Comparison of ENCODE assay signal across 8 cellular contexts in genomic region chr6:12009904-12010634, GRCh38. TPM values are rescaled to one million over a fixed set of nuclear protein-coding genes. Genes with fewer than 3 reads are reported as not detected.
A peak's percentile ranks its signal among the peaks of the same experiment; 100 is the strongest.
DNase-seq lines count a peak whose midpoint lies in the region; ATAC-seq, FAIRE-seq and TF ChIP-seq lines count a peak whose summit lies in the region.

No MANE protein-coding gene starts in this region.

- peaks cover 33% of the 10 kb centered on the region for H3K4me1 ChIP-seq in Karpas-422 (ENCODE audit: low read length)
- peaks cover 37% of the 10 kb centered on the region for H3K4me1 ChIP-seq in upper lobe of right lung

- H3K27me3 ChIP-seq in Karpas-422 (ENCODE audit: low read length) (no peaks in the 10 kb centered on the region), bronchial epithelial cell (ENCODE audit: control insufficient read depth, insufficient read depth, low read length) (no peaks in the 10 kb centered on the region), upper lobe of right lung (no peaks in the 10 kb centered on the region)

- peaks cover 25% of the 10 kb centered on the region for H3K79me2 ChIP-seq in Karpas-422 (ENCODE audit: low read length)

- DNase-seq in DMS53 (lab: John Stamatoyannopoulos, UW) (peak; percentile 55), Karpas-422 (no peak), bronchial epithelial cell (ENCODE audit: low read depth) (peak; percentile 44), lung microvascular endothelial cell (ENCODE audit: low read depth in 2 of 2) (peak; percentile 69 to 82), upper lobe of right lung (no peak), HPDE6-E6E7 (ENCODE audit: extremely low spot score) (no peak), cortex of kidney (lab: John Stamatoyannopoulos, UW) (no peak), NCI-H2196 (lab: John Stamatoyannopoulos, UW; ENCODE audit: unreplicated experiment) (no peak)

- H2AFZ ChIP-seq in Karpas-422 (ENCODE audit: low read length), result peak overlapping the region; percentile 58; the same call in 1 of the 2 replicates

- FAIRE-seq in bronchial epithelial cell (lab: Jason Lieb, UNC), result no peak

- intact Hi-C loops in upper lobe of right lung (cut with DNase I), result no loop called here

- no peak for ATAC-seq in upper lobe of right lung

- H3K27ac ChIP-seq in Karpas-422 (ENCODE audit: low read length) (peak overlapping the region; percentile 60; the same call in 1 of the 2 replicates), upper lobe of right lung (peak overlapping the region; percentile 95)

- H3K9ac ChIP-seq in Karpas-422 (ENCODE audit: low read length), result peak overlapping the region; percentile 84

- H3K36me3 ChIP-seq in Karpas-422 (ENCODE audit: insufficient read depth, low read length), result peaks cover 10% of the 10 kb centered on the region
- H3K36me3 ChIP-seq in bronchial epithelial cell (ENCODE audit: control insufficient read depth, insufficient read depth, low read length), result no peaks in the 10 kb centered on the region
- H3K36me3 ChIP-seq in upper lobe of right lung, result no peaks in the 10 kb centered on the region

- H3K4me3 ChIP-seq in Karpas-422 (ENCODE audit: low read length) (peak overlapping the region; percentile 87), bronchial epithelial cell (ENCODE audit: low read depth, low read length) (peak overlapping the region; percentile 86), upper lobe of right lung (peak overlapping the region; percentile 75)

- H3K9me3 ChIP-seq in Karpas-422 (ENCODE audit: low read length) (no peaks in the 10 kb centered on the region), upper lobe of right lung (no peaks in the 10 kb centered on the region)

- TF ChIP-seq CTCF in bronchial epithelial cell (IDR thresholded peaks at IDR 0.05; ENCODE audit: insufficient read depth, low read length, severe bottlenecking) (no peak), upper lobe of right lung (IDR thresholded peaks at IDR 0.05) (no peak)

- H3K4me2 ChIP-seq in Karpas-422 (ENCODE audit: low read depth, low read length, poor library complexity, severe bottlenecking), result peak overlapping the region; percentile 97

- H3K9me2 ChIP-seq in Karpas-422 (replicated peaks; ENCODE audit: insufficient read depth, low read length), result no peaks in the 10 kb centered on the region

- H4K20me1 ChIP-seq in Karpas-422 (ENCODE audit: insufficient read depth, low read depth, low read length), result no peaks in the 10 kb centered on the region

RNA-seq across cellular contexts. Expression of gene HIVEP1, which starts 2.0 kb away (rescaled TPM):
- total RNA-seq in Karpas-422 (2014; rRNA removed; shearing (Covaris generic); ENCODE audit: low replicate concordance), result 23.4 and 40.8 TPM in 2 replicates
- 6.8 and 12.3 TPM in 2 replicates for total RNA-seq in bronchial epithelial cell
- total RNA-seq in lung microvascular endothelial cell, result 6.8 and 8.5 TPM in 2 replicates
- total RNA-seq in upper lobe of right lung, result 25.7 TPM

Comparison
In these comparisons a context has a peak if more than half of its experiments do, and no peak if none do; other contexts are left out.
1. DNase-seq: peak in DMS53 (single experiment), bronchial epithelial cell (single experiment) and lung microvascular endothelial cell (2 of 2); none in Karpas-422 (single experiment), upper lobe of right lung (single experiment), HPDE6-E6E7 (single experiment), cortex of kidney (single experiment) and NCI-H2196 (single experiment).
2. Peak in every context shown above with its lines, with median percentiles within 50 percentile points of each other: H3K4me3 ChIP-seq.